Comparison of ENCODE assay signal across 29 cellular contexts in the genomic region with DNA sequence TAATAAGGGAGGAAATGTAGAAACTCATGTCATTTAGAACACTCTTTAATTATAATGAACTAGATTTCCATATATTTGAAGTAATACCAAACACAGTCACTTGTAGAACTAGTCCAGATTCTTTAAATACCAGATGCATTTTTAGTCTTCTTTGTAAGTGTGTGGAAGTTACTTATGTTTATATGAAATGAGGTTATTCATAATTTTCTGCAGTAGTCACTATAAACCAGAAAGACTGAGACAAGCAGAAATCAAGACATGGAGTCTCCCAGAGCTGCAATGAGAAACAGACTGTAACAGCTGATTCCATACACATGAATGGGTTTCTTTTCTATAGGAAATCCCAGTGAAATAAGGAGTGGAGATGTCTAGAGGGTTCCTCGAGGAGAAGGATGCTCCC.
"Had no signal": no experiment of that assay in that cellular context is flagged by ENCODE, and none has a peak within 500 bp of the region (broad histone marks: within the 10 kb centered on the region; RNA-seq: fewer than 3 reads in every experiment).

No MANE protein-coding gene starts in this region.

- H3K27me3 Mint-ChIP-seq: dendritic cell treated with granulocyte-macrophage colony-stimulating factor and Interleukin-4, amounts not matched to agents 40 ng/mL and 50 ng/mL, for 4 days; effector memory CD8-positive, alpha-beta T cell had no signal

- H3K4me3 ChIP-seq: coronary artery, dorsolateral prefrontal cortex, esophagus muscularis mucosa, esophagus squamous epithelium, gastrocnemius medialis, gastroesophageal sphincter, heart left ventricle, heart right ventricle, hepatocyte had no signal

- H3K4me3 Mint-ChIP-seq: dendritic cell treated with granulocyte-macrophage colony-stimulating factor and Interleukin-4, amounts not matched to agents 40 ng/mL and 50 ng/mL, for 4 days; effector memory CD8-positive, alpha-beta T cell; endodermal cell had no signal

- H3K9me3 ChIP-seq: esophagus muscularis mucosa, esophagus squamous epithelium, gastrocnemius medialis, gastroesophageal sphincter had no signal

- H3K9me3 Mint-ChIP-seq: endodermal cell had no signal

- ATAC-seq: effector memory CD8-positive, alpha-beta T cell; esophagus mucosa; foreskin keratinocyte; gastrocnemius medialis; gastroesophageal sphincter; heart left ventricle; heart right ventricle had no signal

- H3K4me1 ChIP-seq: esophagus squamous epithelium, foreskin keratinocyte, gastrocnemius medialis, gastroesophageal sphincter, heart left ventricle, heart right ventricle had no signal

- H3K27ac ChIP-seq: coronary artery, dorsolateral prefrontal cortex, epithelial cell of prostate, esophagus muscularis mucosa, esophagus squamous epithelium, foreskin keratinocyte, gastrocnemius medialis, gastroesophageal sphincter, heart left ventricle, heart right ventricle, hepatocyte had no signal

- H3K27me3 ChIP-seq: dorsolateral prefrontal cortex, esophagus muscularis mucosa, esophagus squamous epithelium, foreskin keratinocyte, gastrocnemius medialis, gastroesophageal sphincter, heart left ventricle, heart right ventricle, hepatocyte had no signal

- H3K4me2 ChIP-seq: hepatocyte had no signal

- H2AFZ ChIP-seq: hepatocyte had no signal

- FAIRE-seq: endometrium, endothelial cell of umbilical vein, frontal cortex had no signal

- DNase-seq: cortex of kidney; dermis blood vessel endothelial cell; dorsolateral prefrontal cortex; effector CD4-positive, alpha-beta T cell; effector CD8-positive, alpha-beta T cell; effector memory CD4-positive, alpha-beta T cell; effector memory CD8-positive, alpha-beta T cell; endodermal cell; erythroblast; esophagus squamous epithelium; foreskin fibroblast; foreskin keratinocyte; foreskin melanocyte; gastrocnemius medialis; glutamatergic neuron; head of caudate nucleus; heart left ventricle; heart right ventricle; hippocampal formation had no signal

- H3K79me2 ChIP-seq: hepatocyte had no signal

- H3K36me3 ChIP-seq: esophagus muscularis mucosa, esophagus squamous epithelium, gastrocnemius medialis, gastroesophageal sphincter, heart left ventricle, heart right ventricle had no signal

- H3K27ac Mint-ChIP-seq: dendritic cell treated with granulocyte-macrophage colony-stimulating factor and Interleukin-4, amounts not matched to agents 40 ng/mL and 50 ng/mL, for 4 days; effector memory CD8-positive, alpha-beta T cell; endodermal cell had no signal
